In genomic region chr10:92691591-92692084, GRCh38 we compare ENCODE assay signal across 8 cellular contexts. TPM values are rescaled to one million over a fixed set of nuclear protein-coding genes. Genes with fewer than 3 reads are reported as not detected.
DNase-seq lines count a peak whose midpoint lies in the region; ATAC-seq and TF ChIP-seq lines count a peak whose summit lies in the region.

No MANE protein-coding gene starts in this region.

- TF ChIP-seq CTCF in astrocyte of the spinal cord (IDR thresholded peaks at IDR 0.05; ENCODE audit: low read depth, low read length) (no peak), right lobe of liver (IDR thresholded peaks at IDR 0.05) (no peak)

- H3K4me1 Mint-ChIP-seq in activated CD4-positive, alpha-beta T cell treated with anti-CD3 and anti-CD28 coated beads, Interleukin-2, amount 10 ng/mL, durations not matched to agents 24 days and 14 days, result peaks cover 16% of the 10 kb centered on the region

- H3K27me3 ChIP-seq in right lobe of liver (no peaks in the 10 kb centered on the region), thymus (ENCODE audit: control insufficient read depth, insufficient read depth) (peaks cover 55% of the 10 kb centered on the region)

- H3K36me3 ChIP-seq in right lobe of liver (peaks cover 0 to 15% (median 2%) of the 10 kb centered on the region in 4 donors), thymus (ENCODE audit: control insufficient read depth, insufficient read depth) (no peaks in the 10 kb centered on the region)

- H3K36me3 Mint-ChIP-seq in activated CD4-positive, alpha-beta T cell treated with anti-CD3 and anti-CD28 coated beads, Interleukin-2, amount 10 ng/mL, durations not matched to agents 24 days and 14 days (ENCODE audit: low read depth), result no peaks in the 10 kb centered on the region

- ATAC-seq in right lobe of liver (peak; percentile 0 to 7 (median 4)), HG03565 (IDR thresholded peaks at IDR 0.05; ENCODE audit: unreplicated experiment) (no peak)

- WGBS in right lobe of liver (ENCODE audit: insufficient coverage, low coverage, low lambda C conversion rate, missing lambda C conversion rate), result 4% methylated on average over 33 of the region's 35 CpGs
- 7% methylated on average over 35 of the region's 35 CpGs for WGBS in thymus

- no peak overlapping the region for H3K27ac Mint-ChIP-seq in activated CD4-positive, alpha-beta T cell treated with anti-CD3 and anti-CD28 coated beads, Interleukin-2, amount 10 ng/mL, durations not matched to agents 24 days and 14 days

- H3K9me3 ChIP-seq in right lobe of liver, result no peaks in the 10 kb centered on the region
- H3K9me3 ChIP-seq in thymus (ENCODE audit: control insufficient read depth), result no peaks in the 10 kb centered on the region

- peak; percentile 10 for TF ChIP-seq POLR2A in right lobe of liver (IDR thresholded peaks at IDR 0.05)

- peaks cover 0 to 35% (median 6%) of the 10 kb centered on the region in 4 donors for H3K4me1 ChIP-seq in right lobe of liver
- peaks cover 8% of the 10 kb centered on the region for H3K4me1 ChIP-seq in thymus (ENCODE audit: control insufficient read depth, insufficient read depth, low read length)

- H3K9me3 Mint-ChIP-seq in activated CD4-positive, alpha-beta T cell treated with anti-CD3 and anti-CD28 coated beads, Interleukin-2, amount 10 ng/mL, durations not matched to agents 24 days and 14 days, result no peaks in the 10 kb centered on the region

- H3K4me3 ChIP-seq in astrocyte of the spinal cord (ENCODE audit: low read depth, low read length), result peak overlapping the region; percentile 7
- peak overlapping the region; percentile 82 to 88 (median 82) for H3K4me3 ChIP-seq in right lobe of liver
- peak overlapping the region; percentile 29 for H3K4me3 ChIP-seq in thymus (ENCODE audit: low read length)

- in situ Hi-C loops in astrocyte of the spinal cord (cut with HindIII; ENCODE audit: low sequenced_read_pairs), result no loop called here

- DNase-seq in activated CD4-positive, alpha-beta T cell treated with anti-CD3 and anti-CD28 coated beads, Interleukin-2, amount 10 ng/mL, durations not matched to agents 24 days and 14 days, result peak; percentile 64
- DNase-seq in activated CD4-positive, alpha-beta T cell treated with anti-CD3 and anti-CD28 coated beads, Interleukin-2, amount 50 U/mL, for 4 hours, result no peak
- DNase-seq in astrocyte of the spinal cord (ENCODE audit: low read depth, low spot score) (no peak), right lobe of liver (peak; percentile 69 to 75 (median 73)), NCI-H82 treated with DMSO at 0.1 percent for 48 hours (lab: John Stamatoyannopoulos, UW; ENCODE audit: unreplicated experiment) (no peak), NCI-H1417 treated with DMSO at 0.1 percent for 48 hours (lab: John Stamatoyannopoulos, UW) (no peak)

- peak overlapping the region; percentile 51 for H3K4me3 Mint-ChIP-seq in activated CD4-positive, alpha-beta T cell treated with anti-CD3 and anti-CD28 coated beads, Interleukin-2, amount 10 ng/mL, durations not matched to agents 24 days and 14 days

- intact Hi-C loops in activated CD4-positive, alpha-beta T cell treated with anti-CD3 and anti-CD28 coated beads, Interleukin-2, amount 10 ng/mL, durations not matched to agents 24 days and 14 days (cut with micrococcal nuclease), result loop anchor here (5.0 kb wide), 2 partner anchors 99 to 381 kb away; partner anchors contain the start of genes CYP26A1 and KIF11
- intact Hi-C loops in right lobe of liver (cut with DNase I), result no loop called here

- peaks cover 68% of the 10 kb centered on the region for H3K27me3 Mint-ChIP-seq in activated CD4-positive, alpha-beta T cell treated with anti-CD3 and anti-CD28 coated beads, Interleukin-2, amount 10 ng/mL, durations not matched to agents 24 days and 14 days

- H3K27ac ChIP-seq in right lobe of liver, result peak overlapping the region; percentile 91 to 96 (median 94)
- H3K27ac ChIP-seq in thymus (ENCODE audit: low read depth), result peak overlapping the region; percentile 36

RNA-seq across cellular contexts. Expression of gene HHEX, which starts 1.9 kb away (rescaled TPM):
- total RNA-seq in activated CD4-positive, alpha-beta T cell treated with anti-CD3 and anti-CD28 coated beads, Interleukin-2, amount 10 ng/mL, durations not matched to agents 24 days and 14 days, result 0.19 and 0.31 TPM in 2 replicates
- total RNA-seq in right lobe of liver, result 10 to 100 TPM; 26.8 to 73.2 (median 42.0) TPM
- polyA plus RNA-seq in thymus, result 13.5 TPM

Comparison
In these comparisons a context has a peak if more than half of its experiments do, and no peak if none do; other contexts are left out.
1. DNase-seq: peak in activated CD4-positive, alpha-beta T cell treated with anti-CD3 and anti-CD28 coated beads, Interleukin-2, amount 10 ng/mL, durations not matched to agents 24 days and 14 days (single experiment) and right lobe of liver (3 of 3); none in activated CD4-positive, alpha-beta T cell treated with anti-CD3 and anti-CD28 coated beads, Interleukin-2, amount 50 U/mL, for 4 hours (0 of 2), astrocyte of the spinal cord (single experiment), NCI-H82 treated with DMSO at 0.1 percent for 48 hours (single experiment) and NCI-H1417 treated with DMSO at 0.1 percent for 48 hours (single experiment).
2. H3K4me3 ChIP-seq: peak in every context shown above with its lines; median percentile 82 in right lobe of liver; 29 in thymus; 7 in astrocyte of the spinal cord.
3. RNA of gene HHEX, which starts 1.9 kb away (total RNA-seq): 26.8 to 73.2 TPM in right lobe of liver; 0.19 to 0.31 TPM in activated CD4-positive, alpha-beta T cell treated with anti-CD3 and anti-CD28 coated beads, Interleukin-2, amount 10 ng/mL, durations not matched to agents 24 days and 14 days; every median in the first group is over 10 times any median in the second.